9 cellular contexts compared by ENCODE assay signal in the genomic region with DNA sequence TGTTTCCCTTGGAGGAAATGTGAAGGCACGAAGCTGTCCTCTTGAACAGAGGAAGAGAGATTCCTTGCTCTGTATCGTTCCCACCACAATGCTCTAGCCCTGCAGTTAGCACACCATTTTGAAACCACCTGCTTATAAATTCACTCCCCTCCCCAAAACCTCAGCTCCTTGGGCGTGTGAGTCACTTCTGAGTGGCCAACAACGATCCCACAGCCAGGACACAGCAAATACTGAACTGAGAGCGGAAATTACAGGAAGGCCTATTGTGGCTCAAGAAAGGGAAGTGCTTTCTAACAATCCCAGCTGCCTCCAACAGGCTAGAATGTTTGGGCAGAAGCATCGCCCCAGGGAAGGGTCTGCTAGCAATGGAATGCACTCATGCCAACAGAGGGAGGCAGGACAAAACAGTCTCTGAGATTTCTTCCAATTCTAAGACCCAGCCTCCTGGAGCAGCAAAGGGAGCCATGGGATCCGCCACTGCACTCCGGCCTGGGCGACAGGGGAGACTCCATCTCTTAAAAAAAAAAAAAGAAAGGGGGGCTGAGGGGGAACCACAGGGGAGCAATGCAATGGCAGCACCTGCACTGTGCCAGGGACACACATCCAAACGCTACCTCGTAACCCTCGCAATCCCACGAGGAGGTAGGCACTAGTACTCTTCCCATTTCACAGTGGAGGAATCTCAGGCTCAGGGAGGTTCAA. TPM values are rescaled to one million over a fixed set of nuclear protein-coding genes. Genes with fewer than 3 reads are reported as not detected.
DNase-seq lines count a peak whose midpoint lies in the region; ATAC-seq and TF ChIP-seq lines count a peak whose summit lies in the region.
"Had no signal": no experiment of that assay in that cellular context is flagged by ENCODE, and none has a peak within 500 bp of the region (broad histone marks: within the 10 kb centered on the region; RNA-seq: fewer than 3 reads in every experiment).

No MANE protein-coding gene starts in this region.

- H3K27ac ChIP-seq in cingulate gyrus (ENCODE audit: low read depth, low read length), result peak overlapping the region; percentile 97

- H3K4me3 Mint-ChIP-seq in natural killer cell, result peak overlapping the region; percentile 94

- intact Hi-C loops in natural killer cell (cut with micrococcal nuclease), result loop anchor here (5.0 kb wide), 1 partner anchor 40 kb away; no protein-coding TSS in a partner anchor

- peak overlapping the region; percentile 3 to 88 for H3K27ac Mint-ChIP-seq in natural killer cell

- no peaks in the 10 kb centered on the region for H3K9me3 Mint-ChIP-seq in natural killer cell

- no peaks in the 10 kb centered on the region for H3K27me3 Mint-ChIP-seq in natural killer cell (ENCODE audit: low read depth in 2 of 2)

- TF ChIP-seq CTCF in natural killer cell (IDR thresholded peaks at IDR 0.05), result no peak

- peak; percentile 89 for DNase-seq in ELR (ENCODE audit: low read depth)
- peak; percentile 99 for DNase-seq in NOMO-1 treated with dmso at 0.1 percent for 144 hours (lab: John Stamatoyannopoulos, UW; ENCODE audit: unreplicated experiment)
- no peak for DNase-seq in natural killer cell
- no peak for DNase-seq in stimulated activated CD4-positive, alpha-beta T cell treated with anti-CD3 and anti-CD28 coated beads, Interleukin-4, amount 100 ng/mL, for 1 hour
- DNase-seq in NCI-H82 treated with DMSO at 0.1 percent for 48 hours (lab: John Stamatoyannopoulos, UW; ENCODE audit: unreplicated experiment), result no peak

- ATAC-seq in natural killer cell (no peak), GM18868 (IDR thresholded peaks at IDR 0.05; ENCODE audit: unreplicated experiment) (no peak), HG03354 (IDR thresholded peaks at IDR 0.05; ENCODE audit: poor library complexity, severe bottlenecking, unreplicated experiment) (no peak)
- ATAC-seq: HCT116 had no signal

- H3K4me1 Mint-ChIP-seq in natural killer cell, result peaks cover 28 to 29% of the 10 kb centered on the region in 2 donors

- no peaks in the 10 kb centered on the region for H3K36me3 Mint-ChIP-seq in natural killer cell

RNA-seq across cellular contexts. Expression of a gene that starts 1.9 kb away (rescaled TPM):
- total RNA-seq in natural killer cell, result 1 to 10 TPM; 2.2 to 3.8 (median 3.3) TPM

RNA-seq across cellular contexts. Expression of a gene that starts 2.1 kb away (rescaled TPM):
- 10 to 100 TPM in 1 of 3 donors, 1 to 10 TPM in 2; 1.5 to 25.5 (median 5.0) TPM for total RNA-seq in natural killer cell

RNA-seq across cellular contexts. Expression of a gene that starts 58.6 kb away (rescaled TPM):
- total RNA-seq in natural killer cell, result not detected

Comparison
In these comparisons a context has a peak if more than half of its experiments do, and no peak if none do; other contexts are left out.
1. DNase-seq: peak in ELR (single experiment) and NOMO-1 treated with dmso at 0.1 percent for 144 hours (single experiment); none in natural killer cell (single experiment), stimulated activated CD4-positive, alpha-beta T cell treated with anti-CD3 and anti-CD28 coated beads, Interleukin-4, amount 100 ng/mL, for 1 hour (single experiment) and NCI-H82 treated with DMSO at 0.1 percent for 48 hours (single experiment).